ENCODE assay signal across 21 cellular contexts in the genomic region with DNA sequence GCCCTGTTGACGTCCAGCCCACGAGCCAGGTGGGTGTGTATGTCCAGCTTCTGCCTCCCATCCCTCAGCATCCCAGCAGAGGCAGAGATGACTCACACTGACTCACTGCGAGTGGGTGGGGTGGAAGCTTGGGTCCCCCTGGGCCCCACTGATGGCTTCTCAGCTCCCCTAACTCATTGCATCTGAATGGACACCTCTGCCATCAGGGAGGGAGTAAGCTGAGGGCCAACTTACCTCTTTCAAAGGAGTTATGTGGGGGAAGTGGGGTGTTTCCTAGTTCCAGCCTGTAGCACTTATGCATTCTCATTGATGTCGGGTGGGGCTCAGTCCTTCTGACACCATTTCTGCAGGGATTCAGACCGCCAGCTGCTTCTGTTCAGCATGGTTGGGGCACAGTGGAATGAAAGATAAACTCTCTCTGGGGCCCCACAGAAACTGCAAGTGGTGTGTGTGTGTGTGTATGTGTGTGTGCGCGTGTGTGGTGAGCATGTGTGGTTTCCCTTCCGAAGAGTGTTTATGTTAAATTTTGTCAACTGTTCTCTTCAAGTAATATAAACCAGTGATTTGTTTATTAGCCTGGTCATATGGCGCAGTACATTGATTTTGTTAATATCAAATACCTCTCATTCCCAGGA.
DNase-seq lines count a peak whose midpoint lies in the region; ATAC-seq, FAIRE-seq and TF ChIP-seq lines count a peak whose summit lies in the region.
"Had no signal": no experiment of that assay in that cellular context is flagged by ENCODE, and none has a peak within 500 bp of the region (broad histone marks: within the 10 kb centered on the region; RNA-seq: fewer than 3 reads in every experiment).

No MANE protein-coding gene starts in this region.

- peak overlapping the region in 1 of 2 donors; percentile 67 for H3K4me3 Mint-ChIP-seq in effector memory CD8-positive, alpha-beta T cell
- H3K4me3 Mint-ChIP-seq: brain; CD4-positive, CD25-positive, alpha-beta regulatory T cell; naive B cell had no signal

- no peak for TF ChIP-seq POLR2A in H54 (IDR thresholded peaks at IDR 0.05; ENCODE audit: low read depth, low read length)

- H3K4me1 Mint-ChIP-seq in effector memory CD8-positive, alpha-beta T cell (ENCODE audit: low read depth in 2 of 2): peaks cover 24 to 37% of the 10 kb centered on the region in 2 donors
- H3K4me1 Mint-ChIP-seq: CD4-positive, CD25-positive, alpha-beta regulatory T cell had no signal

- ATAC-seq in effector memory CD8-positive, alpha-beta T cell (replicated peaks): peak; percentile 54
- ATAC-seq: sciatic nerve had no signal

- 78% methylated on average over 9 of the region's 9 CpGs for WGBS in thymus

- H3K4me3 ChIP-seq in thymus (ENCODE audit: low read length): peak overlapping the region; percentile 21
- no peak overlapping the region for H3K4me3 ChIP-seq in HAP-1
- H3K4me3 ChIP-seq: ovary had no signal

- H3K27me3 Mint-ChIP-seq in effector memory CD8-positive, alpha-beta T cell: peaks cover 0 to 8% of the 10 kb centered on the region in 2 donors

- in situ Hi-C loops in HAP-1 (cut with MboI; ENCODE audit: low sequenced_read_pairs): no loop called here

- H3K36me3 ChIP-seq in thymus (ENCODE audit: control insufficient read depth, insufficient read depth): no peaks in the 10 kb centered on the region
- no peaks in the 10 kb centered on the region for H3K36me3 ChIP-seq in HAP-1 (replicated peaks)
- H3K36me3 ChIP-seq: ovary had no signal

- peak overlapping the region in 1 of 2 donors; percentile 50 for H3K27ac Mint-ChIP-seq in effector memory CD8-positive, alpha-beta T cell

- H3K27me3 ChIP-seq in thymus (ENCODE audit: control insufficient read depth, insufficient read depth) (no peaks in the 10 kb centered on the region), HAP-1 (ENCODE audit: low read depth) (no peaks in the 10 kb centered on the region)
- H3K27me3 ChIP-seq: ovary had no signal

- no peak for FAIRE-seq in H54 (lab: Jason Lieb, UNC)
- FAIRE-seq: endothelial cell of umbilical vein, kidney had no signal

- peaks cover 31% of the 10 kb centered on the region for H3K4me1 ChIP-seq in thymus (ENCODE audit: control insufficient read depth, insufficient read depth, low read length)
- no peaks in the 10 kb centered on the region for H3K4me1 ChIP-seq in HAP-1

- no peaks in the 10 kb centered on the region for H3K36me3 Mint-ChIP-seq in effector memory CD8-positive, alpha-beta T cell (ENCODE audit: insufficient read depth)
- H3K36me3 Mint-ChIP-seq: brain; CD4-positive, CD25-positive, alpha-beta regulatory T cell had no signal

- no peaks in the 10 kb centered on the region for H3K9me3 ChIP-seq in thymus (ENCODE audit: control insufficient read depth)
- no peaks in the 10 kb centered on the region for H3K9me3 ChIP-seq in HAP-1
- H3K9me3 ChIP-seq: ovary had no signal

- peaks cover 6 to 18% of the 10 kb centered on the region in 2 donors for H3K9me3 Mint-ChIP-seq in effector memory CD8-positive, alpha-beta T cell

- DNase-seq in activated gamma-delta T cell treated with Interleukin-2 at 50 U/mL for 16 hours (peak; percentile 21), activated gamma-delta T cell (lab: John Stamatoyannopoulos, UW) (no peak), M059J (ENCODE audit: low read depth) (peak; percentile 4), HAP-1 (ENCODE audit: low spot score in 2 of 2) (no peak), middle frontal gyrus (ENCODE audit: extremely low spot score, low spot score) (no peak), H54 (ENCODE audit: insufficient read length, low spot score) (no peak)
- DNase-seq in effector memory CD8-positive, alpha-beta T cell: peak; percentile 33 to 46 (median 35)
- DNase-seq: activated CD4-positive, alpha-beta T cell treated with anti-CD3 and anti-CD28 coated beads, Interleukin-2, amount 50 U/mL, for 48 hours; CD4-positive, CD25-positive, alpha-beta regulatory T cell; hippocampal formation; Karpas-422; kidney; naive B cell; NCI-H1092 treated with DMSO at 0.1 percent for 48 hours; NCI-H510A; ovary; SHP77 had no signal

- H3K27ac ChIP-seq in thymus (ENCODE audit: low read depth): no peak overlapping the region
- H3K27ac ChIP-seq: ovary had no signal

Comparison
In these comparisons a context has a peak if more than half of its experiments do, and no peak if none do; other contexts are left out.
1. DNase-seq: peak in activated gamma-delta T cell treated with Interleukin-2 at 50 U/mL for 16 hours (single experiment), M059J (single experiment) and effector memory CD8-positive, alpha-beta T cell (3 of 3); none in activated gamma-delta T cell (single experiment), HAP-1 (0 of 2), middle frontal gyrus (single experiment) and H54 (single experiment).